ENCODE assay signal across 18 cellular contexts in the genomic region with DNA sequence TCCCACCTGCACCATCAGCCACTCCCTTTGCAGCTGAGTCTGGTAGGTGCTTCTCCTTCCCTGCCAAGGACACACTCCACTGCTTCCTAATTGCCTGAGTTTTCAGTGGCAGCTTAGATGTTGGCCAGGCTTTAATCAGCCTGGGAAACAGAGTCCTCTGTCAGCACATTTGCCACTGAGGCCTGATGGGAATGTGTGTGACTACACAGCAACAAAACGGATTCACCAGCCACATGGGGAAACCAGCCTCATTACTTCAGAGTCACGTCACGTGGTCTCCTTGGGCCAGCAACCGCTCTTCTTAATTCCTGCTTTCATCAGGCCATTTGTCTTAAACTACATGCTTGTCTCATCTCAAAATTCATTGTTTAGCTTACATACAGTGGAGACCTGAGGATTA.
DNase-seq lines count a peak whose midpoint lies in the region; ATAC-seq lines count a peak whose summit lies in the region.
"Had no signal": no experiment of that assay in that cellular context is flagged by ENCODE, and none has a peak within 500 bp of the region (broad histone marks: within the 10 kb centered on the region; RNA-seq: fewer than 3 reads in every experiment).

No MANE protein-coding gene starts in this region.

- peak; percentile 70 for ATAC-seq in esophagus mucosa
- ATAC-seq: A549, HCT116 had no signal

- peak; percentile 29 for DNase-seq in AG08395 (ENCODE audit: low spot score)
- peak; percentile 59 for DNase-seq in GM04503 (ENCODE audit: low read depth)
- peak; percentile 63 for DNase-seq in left kidney (ENCODE audit: low read depth, low spot score)
- DNase-seq in activated T-cell treated with anti-CD3 and anti-CD28 coated beads, Interleukin-2, amount 50 U/mL, for 1 hour: no peak
- no peak for DNase-seq in C1 segment of cervical spinal cord (lab: John Stamatoyannopoulos, UW)
- no peak for DNase-seq in medulla oblongata (ENCODE audit: extremely low spot score)
- no peak for DNase-seq in activated CD4-positive, CD25-positive, alpha-beta regulatory T cell treated with anti-CD3 and anti-CD28 coated beads, Interleukin-2, amount 50 U/mL, for 72 hours
- DNase-seq: AML-193, GOT3, KG1, NCI-H1105 treated with DMSO at 0.1 percent for 48 hours, NCI-H1694, NCI-H345, NCI-H524 treated with DMSO at 0.1 percent for 48 hours, SJCRH30 had no signal

Comparison
In these comparisons a context has a peak if more than half of its experiments do, and no peak if none do; other contexts are left out.
1. DNase-seq: peak in AG08395 (single experiment), GM04503 (single experiment) and left kidney (single experiment); none in activated T-cell treated with anti-CD3 and anti-CD28 coated beads, Interleukin-2, amount 50 U/mL, for 1 hour (single experiment), C1 segment of cervical spinal cord (0 of 14), medulla oblongata (single experiment) and activated CD4-positive, CD25-positive, alpha-beta regulatory T cell treated with anti-CD3 and anti-CD28 coated beads, Interleukin-2, amount 50 U/mL, for 72 hours (single experiment).